Comparison of ENCODE assay signal across 11 cellular contexts in genomic region chr16:1288813-1289479, GRCh38. TPM values are rescaled to one million over a fixed set of nuclear protein-coding genes. Genes with fewer than 3 reads are reported as not detected.
DNase-seq lines count a peak whose midpoint lies in the region; ATAC-seq lines count a peak whose summit lies in the region.
"Had no signal": no experiment of that assay in that cellular context is flagged by ENCODE, and none has a peak within 500 bp of the region (broad histone marks: within the 10 kb centered on the region; RNA-seq: fewer than 3 reads in every experiment).

No MANE protein-coding gene starts in this region.

- DNase-seq in NCI-H2227 (lab: John Stamatoyannopoulos, UW; ENCODE audit: unreplicated experiment) (peak; percentile 38), NCI-H2227 treated with DMSO at 0.1 percent for 48 hours (lab: John Stamatoyannopoulos, UW) (no peak), NCI-H2081 treated with DMSO at 0.1 percent for 48 hours (lab: John Stamatoyannopoulos, UW) (peak; percentile 5), left lobe of liver (ENCODE audit: low spot score) (peak; percentile 44), SW480 (ENCODE audit: low spot score) (no peak), NCI-H1930 (lab: John Stamatoyannopoulos, UW) (no peak)
- DNase-seq: activated CD8-positive, alpha-beta memory T cell treated with anti-CD3 and anti-CD28 coated beads, Interleukin-2, amount 50 U/mL, for 48 hours; glutamatergic neuron; posterior cingulate gyrus; stimulated activated CD4-positive, alpha-beta T cell treated with anti-CD3 and anti-CD28 coated beads, Interleukin-4, amount 100 ng/mL, for 24 hours had no signal

- no peak for ATAC-seq in left lobe of liver

RNA-seq across cellular contexts. Expression of gene UBE2I, which starts 20.5 kb away (rescaled TPM):
- 28.0 TPM for total RNA-seq in left lobe of liver

RNA-seq across cellular contexts. Expression of gene TPSD1, which starts 33.1 kb away (rescaled TPM):
- total RNA-seq in left lobe of liver, result not detected
- total RNA-seq: lung microvascular endothelial cell had no signal

RNA-seq across cellular contexts. Expression of gene BAIAP3, which starts 44.5 kb away (rescaled TPM):
- total RNA-seq in left lobe of liver, result 8.1 TPM

RNA-seq across cellular contexts. Expression of gene TPSAB1, which starts 48.4 kb away (rescaled TPM):
- total RNA-seq in left lobe of liver, result 1.6 TPM
- total RNA-seq: lung microvascular endothelial cell had no signal

RNA-seq across cellular contexts. Expression of gene TPSB2, which starts 59.0 kb away (rescaled TPM):
- 1.6 TPM for total RNA-seq in left lobe of liver
- total RNA-seq: lung microvascular endothelial cell had no signal

Comparison
In these comparisons a context has a peak if more than half of its experiments do, and no peak if none do; other contexts are left out.
1. DNase-seq: peak in NCI-H2227 (single experiment), NCI-H2081 treated with DMSO at 0.1 percent for 48 hours (single experiment) and left lobe of liver (single experiment); none in NCI-H2227 treated with DMSO at 0.1 percent for 48 hours (single experiment), SW480 (single experiment) and NCI-H1930 (0 of 2).